1 cellular context compared by ENCODE assay signal in the genomic region with DNA sequence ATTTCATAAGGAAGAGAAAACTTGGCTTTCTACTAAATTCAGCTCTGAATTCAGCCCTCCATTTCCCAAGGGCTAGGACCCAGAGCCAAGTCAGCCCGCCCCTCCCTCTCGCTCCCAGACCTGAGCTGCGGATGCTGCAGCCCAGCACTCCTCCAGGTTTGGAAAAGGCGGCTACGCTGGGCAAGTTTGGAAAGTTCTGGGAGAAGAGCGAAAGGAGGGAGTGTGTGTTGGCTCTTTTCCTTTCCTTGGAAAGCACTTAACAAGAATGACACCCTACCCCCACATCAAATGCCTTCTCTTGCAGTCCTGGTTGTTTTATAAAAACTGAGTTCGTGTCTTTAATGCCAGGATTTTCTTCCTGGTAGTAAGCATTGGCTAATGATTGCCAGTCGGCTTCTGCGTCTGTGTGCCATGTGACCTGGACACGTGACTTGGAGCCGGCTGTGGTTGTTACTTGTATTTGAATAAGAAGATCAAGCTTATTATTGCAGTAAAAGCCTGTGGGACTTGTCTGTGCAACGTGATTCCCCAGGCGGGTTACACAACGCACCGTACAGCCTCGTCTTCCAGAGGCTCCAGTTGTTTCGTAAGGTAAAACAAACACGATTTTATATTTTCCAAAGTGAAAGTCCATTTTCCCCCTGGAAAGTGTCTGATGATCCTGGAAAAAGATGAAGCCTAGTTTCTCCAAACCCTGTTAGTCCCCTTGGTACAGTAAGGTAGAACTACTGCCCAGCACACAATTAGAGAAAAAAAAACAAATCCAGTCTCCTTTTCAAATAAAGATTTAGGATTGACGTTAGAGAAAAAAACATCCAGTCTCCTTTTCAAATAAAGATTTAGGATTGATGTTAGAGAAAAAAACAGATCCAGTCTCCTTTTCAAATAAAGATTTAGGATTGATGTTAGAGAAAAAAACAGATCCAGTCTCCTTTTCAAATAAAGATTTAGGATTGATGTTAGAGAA.
TF ChIP-seq lines count a peak whose summit lies in the region.

No MANE protein-coding gene starts in this region.

TF ChIP-seq in HepG2, 621 proteins besides CTCF, POLR2A, EP300 and RAD21 (continued from another document and continues in another):
- TF ChIP-seq, protein P1, sequence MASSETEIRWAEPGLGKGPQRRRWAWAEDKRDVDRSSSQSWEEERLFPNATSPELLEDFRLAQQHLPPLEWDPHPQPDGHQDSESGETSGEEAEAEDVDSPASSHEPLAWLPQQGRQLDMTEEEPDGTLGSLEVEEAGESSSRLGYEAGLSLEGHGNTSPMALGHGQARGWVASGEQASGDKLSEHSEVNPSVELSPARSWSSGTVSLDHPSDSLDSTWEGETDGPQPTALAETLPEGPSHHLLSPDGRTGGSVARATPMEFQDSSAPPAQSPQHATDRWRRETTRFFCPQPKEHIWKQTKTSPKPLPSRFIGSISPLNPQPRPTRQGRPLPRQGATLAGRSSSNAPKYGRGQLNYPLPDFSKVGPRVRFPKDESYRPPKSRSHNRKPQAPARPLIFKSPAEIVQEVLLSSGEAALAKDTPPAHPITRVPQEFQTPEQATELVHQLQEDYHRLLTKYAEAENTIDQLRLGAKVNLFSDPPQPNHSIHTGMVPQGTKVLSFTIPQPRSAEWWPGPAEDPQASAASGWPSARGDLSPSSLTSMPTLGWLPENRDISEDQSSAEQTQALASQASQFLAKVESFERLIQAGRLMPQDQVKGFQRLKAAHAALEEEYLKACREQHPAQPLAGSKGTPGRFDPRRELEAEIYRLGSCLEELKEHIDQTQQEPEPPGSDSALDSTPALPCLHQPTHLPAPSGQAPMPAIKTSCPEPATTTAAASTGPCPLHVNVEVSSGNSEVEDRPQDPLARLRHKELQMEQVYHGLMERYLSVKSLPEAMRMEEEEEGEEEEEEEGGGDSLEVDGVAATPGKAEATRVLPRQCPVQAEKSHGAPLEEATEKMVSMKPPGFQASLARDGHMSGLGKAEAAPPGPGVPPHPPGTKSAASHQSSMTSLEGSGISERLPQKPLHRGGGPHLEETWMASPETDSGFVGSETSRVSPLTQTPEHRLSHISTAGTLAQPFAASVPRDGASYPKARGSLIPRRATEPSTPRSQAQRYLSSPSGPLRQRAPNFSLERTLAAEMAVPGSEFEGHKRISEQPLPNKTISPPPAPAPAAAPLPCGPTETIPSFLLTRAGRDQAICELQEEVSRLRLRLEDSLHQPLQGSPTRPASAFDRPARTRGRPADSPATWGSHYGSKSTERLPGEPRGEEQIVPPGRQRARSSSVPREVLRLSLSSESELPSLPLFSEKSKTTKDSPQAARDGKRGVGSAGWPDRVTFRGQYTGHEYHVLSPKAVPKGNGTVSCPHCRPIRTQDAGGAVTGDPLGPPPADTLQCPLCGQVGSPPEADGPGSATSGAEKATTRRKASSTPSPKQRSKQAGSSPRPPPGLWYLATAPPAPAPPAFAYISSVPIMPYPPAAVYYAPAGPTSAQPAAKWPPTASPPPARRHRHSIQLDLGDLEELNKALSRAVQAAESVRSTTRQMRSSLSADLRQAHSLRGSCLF (CRISPR knock-in tag; IDR thresholded peaks at IDR 0.05; ENCODE audit: borderline replicate concordance) = peak; percentile 37; the same call in 1 of the 2 replicates
- no peak for TF ChIP-seq ADNP (CRISPR knock-in tag; IDR thresholded peaks at IDR 0.05)
- TF ChIP-seq NFRKB (IDR thresholded peaks at IDR 0.05) = no peak
- no peak for TF ChIP-seq HDAC6 (IDR thresholded peaks at IDR 0.05; ENCODE audit: low read depth, low read length)
- TF ChIP-seq JDP2 (CRISPR knock-in tag; IDR thresholded peaks at IDR 0.05; ENCODE audit: borderline replicate concordance) = no peak
- TF ChIP-seq ZNF768 (CRISPR knock-in tag; IDR thresholded peaks at IDR 0.05) = peak; percentile 23; the same call in 1 of the 2 replicates
- TF ChIP-seq, protein P2, sequence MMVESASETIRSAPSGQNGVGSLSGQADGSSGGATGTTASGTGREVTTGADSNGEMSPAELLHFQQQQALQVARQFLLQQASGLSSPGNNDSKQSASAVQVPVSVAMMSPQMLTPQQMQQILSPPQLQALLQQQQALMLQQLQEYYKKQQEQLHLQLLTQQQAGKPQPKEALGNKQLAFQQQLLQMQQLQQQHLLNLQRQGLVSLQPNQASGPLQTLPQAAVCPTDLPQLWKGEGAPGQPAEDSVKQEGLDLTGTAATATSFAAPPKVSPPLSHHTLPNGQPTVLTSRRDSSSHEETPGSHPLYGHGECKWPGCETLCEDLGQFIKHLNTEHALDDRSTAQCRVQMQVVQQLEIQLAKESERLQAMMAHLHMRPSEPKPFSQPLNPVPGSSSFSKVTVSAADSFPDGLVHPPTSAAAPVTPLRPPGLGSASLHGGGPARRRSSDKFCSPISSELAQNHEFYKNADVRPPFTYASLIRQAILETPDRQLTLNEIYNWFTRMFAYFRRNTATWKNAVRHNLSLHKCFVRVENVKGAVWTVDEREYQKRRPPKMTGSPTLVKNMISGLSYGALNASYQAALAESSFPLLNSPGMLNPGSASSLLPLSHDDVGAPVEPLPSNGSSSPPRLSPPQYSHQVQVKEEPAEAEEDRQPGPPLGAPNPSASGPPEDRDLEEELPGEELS (CRISPR knock-in tag; IDR thresholded peaks at IDR 0.05) = peak; percentile 81
- TF ChIP-seq NFIC (IDR thresholded peaks at IDR 0.05; ENCODE audit: low read length) = 0 out of 2 replicates have a peak, but pooled peaks have one; percentile 18
- TF ChIP-seq, protein P3, sequence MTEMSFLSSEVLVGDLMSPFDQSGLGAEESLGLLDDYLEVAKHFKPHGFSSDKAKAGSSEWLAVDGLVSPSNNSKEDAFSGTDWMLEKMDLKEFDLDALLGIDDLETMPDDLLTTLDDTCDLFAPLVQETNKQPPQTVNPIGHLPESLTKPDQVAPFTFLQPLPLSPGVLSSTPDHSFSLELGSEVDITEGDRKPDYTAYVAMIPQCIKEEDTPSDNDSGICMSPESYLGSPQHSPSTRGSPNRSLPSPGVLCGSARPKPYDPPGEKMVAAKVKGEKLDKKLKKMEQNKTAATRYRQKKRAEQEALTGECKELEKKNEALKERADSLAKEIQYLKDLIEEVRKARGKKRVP (CRISPR knock-in tag; IDR thresholded peaks at IDR 0.05) = peak in 1 of 2 experiments; percentile 47; a peak in 2 of 4 replicates
- no peak for TF ChIP-seq ESRRA (CRISPR knock-in tag; IDR thresholded peaks at IDR 0.05; ENCODE audit: low read depth)
- no peak for TF ChIP-seq KAT7 (CRISPR knock-in tag; IDR thresholded peaks at IDR 0.05; ENCODE audit: borderline replicate concordance)
- TF ChIP-seq EZH2 (conservative IDR thresholded peaks at IDR 0.05; ENCODE audit: low read depth, low read length) = no peak
- TF ChIP-seq RARG (CRISPR knock-in tag; IDR thresholded peaks at IDR 0.05; ENCODE audit: low read depth) = no peak
- no peak for TF ChIP-seq ZNF382 (CRISPR knock-in tag; IDR thresholded peaks at IDR 0.05; ENCODE audit: borderline replicate concordance)
- TF ChIP-seq DNMT3B (CRISPR knock-in tag; conservative IDR thresholded peaks at IDR 0.05) = no peak
- no peak for TF ChIP-seq SIN3B (IDR thresholded peaks at IDR 0.05; ENCODE audit: low read length)
- TF ChIP-seq ZNF230 (CRISPR knock-in tag; IDR thresholded peaks at IDR 0.05) = no peak
- TF ChIP-seq NFKBIZ (CRISPR knock-in tag; IDR thresholded peaks at IDR 0.05) = no peak
- TF ChIP-seq, protein P4, sequence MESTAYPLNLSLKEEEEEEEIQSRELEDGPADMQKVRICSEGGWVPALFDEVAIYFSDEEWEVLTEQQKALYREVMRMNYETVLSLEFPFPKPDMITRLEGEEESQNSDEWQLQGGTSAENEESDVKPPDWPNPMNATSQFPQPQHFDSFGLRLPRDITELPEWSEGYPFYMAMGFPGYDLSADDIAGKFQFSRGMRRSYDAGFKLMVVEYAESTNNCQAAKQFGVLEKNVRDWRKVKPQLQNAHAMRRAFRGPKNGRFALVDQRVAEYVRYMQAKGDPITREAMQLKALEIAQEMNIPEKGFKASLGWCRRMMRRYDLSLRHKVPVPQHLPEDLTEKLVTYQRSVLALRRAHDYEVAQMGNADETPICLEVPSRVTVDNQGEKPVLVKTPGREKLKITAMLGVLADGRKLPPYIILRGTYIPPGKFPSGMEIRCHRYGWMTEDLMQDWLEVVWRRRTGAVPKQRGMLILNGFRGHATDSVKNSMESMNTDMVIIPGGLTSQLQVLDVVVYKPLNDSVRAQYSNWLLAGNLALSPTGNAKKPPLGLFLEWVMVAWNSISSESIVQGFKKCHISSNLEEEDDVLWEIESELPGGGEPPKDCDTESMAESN (CRISPR knock-in tag; conservative IDR thresholded peaks at IDR 0.05) = peak; percentile 28; the same call in 1 of the 2 replicates
- peak; percentile 80 for TF ChIP-seq SAP130 (CRISPR knock-in tag; IDR thresholded peaks at IDR 0.05; ENCODE audit: low read depth)
- TF ChIP-seq REL (CRISPR knock-in tag; conservative IDR thresholded peaks at IDR 0.05) = no peak
- no peak for TF ChIP-seq NFYC (CRISPR knock-in tag; IDR thresholded peaks at IDR 0.05)
- no peak for TF ChIP-seq ZNF749 (CRISPR knock-in tag; IDR thresholded peaks at IDR 0.05; ENCODE audit: borderline replicate concordance)
- peak; percentile 75 for TF ChIP-seq PITX1 (CRISPR knock-in tag; IDR thresholded peaks at IDR 0.05)
- TF ChIP-seq, protein P5, sequence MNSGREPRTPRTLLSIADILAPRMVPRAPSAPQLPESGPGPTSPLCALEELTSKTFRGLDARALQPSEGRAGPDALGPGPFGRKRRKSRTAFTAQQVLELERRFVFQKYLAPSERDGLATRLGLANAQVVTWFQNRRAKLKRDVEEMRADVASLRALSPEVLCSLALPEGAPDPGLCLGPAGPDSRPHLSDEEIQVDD (CRISPR knock-in tag; IDR thresholded peaks at IDR 0.05; ENCODE audit: borderline replicate concordance) = no peak
- TF ChIP-seq ZNF17 (CRISPR knock-in tag; IDR thresholded peaks at IDR 0.05) = no peak
- 0 out of 2 replicates have a peak, but pooled peaks have one; percentile 47 for TF ChIP-seq ZNF33B (CRISPR knock-in tag; IDR thresholded peaks at IDR 0.05)
- no peak for TF ChIP-seq KAT2B (IDR thresholded peaks at IDR 0.05; ENCODE audit: borderline replicate concordance, low read depth, low read length)
- TF ChIP-seq ZNF558 (CRISPR knock-in tag; IDR thresholded peaks at IDR 0.05; ENCODE audit: borderline replicate concordance) = no peak
- TF ChIP-seq, protein P6, sequence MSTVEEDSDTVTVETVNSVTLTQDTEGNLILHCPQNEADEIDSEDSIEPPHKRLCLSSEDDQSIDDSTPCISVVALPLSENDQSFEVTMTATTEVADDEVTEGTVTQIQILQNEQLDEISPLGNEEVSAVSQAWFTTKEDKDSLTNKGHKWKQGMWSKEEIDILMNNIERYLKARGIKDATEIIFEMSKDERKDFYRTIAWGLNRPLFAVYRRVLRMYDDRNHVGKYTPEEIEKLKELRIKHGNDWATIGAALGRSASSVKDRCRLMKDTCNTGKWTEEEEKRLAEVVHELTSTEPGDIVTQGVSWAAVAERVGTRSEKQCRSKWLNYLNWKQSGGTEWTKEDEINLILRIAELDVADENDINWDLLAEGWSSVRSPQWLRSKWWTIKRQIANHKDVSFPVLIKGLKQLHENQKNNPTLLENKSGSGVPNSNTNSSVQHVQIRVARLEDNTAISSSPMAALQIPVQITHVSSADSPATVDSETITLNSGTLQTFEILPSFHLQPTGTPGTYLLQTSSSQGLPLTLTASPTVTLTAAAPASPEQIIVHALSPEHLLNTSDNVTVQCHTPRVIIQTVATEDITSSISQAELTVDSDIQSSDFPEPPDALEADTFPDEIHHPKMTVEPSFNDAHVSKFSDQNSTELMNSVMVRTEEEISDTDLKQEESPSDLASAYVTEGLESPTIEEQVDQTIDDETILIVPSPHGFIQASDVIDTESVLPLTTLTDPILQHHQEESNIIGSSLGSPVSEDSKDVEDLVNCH (CRISPR knock-in tag; IDR thresholded peaks at IDR 0.05) = no peak
- TF ChIP-seq HOXA9 (CRISPR knock-in tag; IDR thresholded peaks at IDR 0.05; ENCODE audit: borderline replicate concordance) = no peak
- TF ChIP-seq ZZZ3 (CRISPR knock-in tag; IDR thresholded peaks at IDR 0.05; ENCODE audit: borderline replicate concordance) = no peak
- no peak for TF ChIP-seq ZNF205 (CRISPR knock-in tag; IDR thresholded peaks at IDR 0.05)
- no peak for TF ChIP-seq ZNF460 (CRISPR knock-in tag; IDR thresholded peaks at IDR 0.05; ENCODE audit: borderline replicate concordance)
- TF ChIP-seq CHCHD3 (CRISPR knock-in tag; IDR thresholded peaks at IDR 0.05) = no peak
- TF ChIP-seq, protein P7, sequence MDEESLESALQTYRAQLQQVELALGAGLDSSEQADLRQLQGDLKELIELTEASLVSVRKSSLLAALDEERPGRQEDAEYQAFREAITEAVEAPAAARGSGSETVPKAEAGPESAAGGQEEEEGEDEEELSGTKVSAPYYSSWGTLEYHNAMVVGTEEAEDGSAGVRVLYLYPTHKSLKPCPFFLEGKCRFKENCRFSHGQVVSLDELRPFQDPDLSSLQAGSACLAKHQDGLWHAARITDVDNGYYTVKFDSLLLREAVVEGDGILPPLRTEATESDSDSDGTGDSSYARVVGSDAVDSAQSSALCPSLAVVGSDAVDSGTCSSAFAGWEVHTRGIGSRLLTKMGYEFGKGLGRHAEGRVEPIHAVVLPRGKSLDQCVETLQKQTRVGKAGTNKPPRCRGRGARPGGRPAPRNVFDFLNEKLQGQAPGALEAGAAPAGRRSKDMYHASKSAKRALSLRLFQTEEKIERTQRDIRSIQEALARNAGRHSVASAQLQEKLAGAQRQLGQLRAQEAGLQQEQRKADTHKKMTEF (CRISPR knock-in tag; IDR thresholded peaks at IDR 0.05) = peak; percentile 72; the same call in 1 of the 2 replicates
- no peak for TF ChIP-seq ZNF550 (CRISPR knock-in tag; IDR thresholded peaks at IDR 0.05; ENCODE audit: borderline replicate concordance)
- no peak for TF ChIP-seq ERF (CRISPR knock-in tag; IDR thresholded peaks at IDR 0.05)
- TF ChIP-seq, protein P8, sequence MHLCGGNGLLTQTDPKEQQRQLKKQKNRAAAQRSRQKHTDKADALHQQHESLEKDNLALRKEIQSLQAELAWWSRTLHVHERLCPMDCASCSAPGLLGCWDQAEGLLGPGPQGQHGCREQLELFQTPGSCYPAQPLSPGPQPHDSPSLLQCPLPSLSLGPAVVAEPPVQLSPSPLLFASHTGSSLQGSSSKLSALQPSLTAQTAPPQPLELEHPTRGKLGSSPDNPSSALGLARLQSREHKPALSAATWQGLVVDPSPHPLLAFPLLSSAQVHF (CRISPR knock-in tag; IDR thresholded peaks at IDR 0.05) = no peak
- TF ChIP-seq, protein P9, sequence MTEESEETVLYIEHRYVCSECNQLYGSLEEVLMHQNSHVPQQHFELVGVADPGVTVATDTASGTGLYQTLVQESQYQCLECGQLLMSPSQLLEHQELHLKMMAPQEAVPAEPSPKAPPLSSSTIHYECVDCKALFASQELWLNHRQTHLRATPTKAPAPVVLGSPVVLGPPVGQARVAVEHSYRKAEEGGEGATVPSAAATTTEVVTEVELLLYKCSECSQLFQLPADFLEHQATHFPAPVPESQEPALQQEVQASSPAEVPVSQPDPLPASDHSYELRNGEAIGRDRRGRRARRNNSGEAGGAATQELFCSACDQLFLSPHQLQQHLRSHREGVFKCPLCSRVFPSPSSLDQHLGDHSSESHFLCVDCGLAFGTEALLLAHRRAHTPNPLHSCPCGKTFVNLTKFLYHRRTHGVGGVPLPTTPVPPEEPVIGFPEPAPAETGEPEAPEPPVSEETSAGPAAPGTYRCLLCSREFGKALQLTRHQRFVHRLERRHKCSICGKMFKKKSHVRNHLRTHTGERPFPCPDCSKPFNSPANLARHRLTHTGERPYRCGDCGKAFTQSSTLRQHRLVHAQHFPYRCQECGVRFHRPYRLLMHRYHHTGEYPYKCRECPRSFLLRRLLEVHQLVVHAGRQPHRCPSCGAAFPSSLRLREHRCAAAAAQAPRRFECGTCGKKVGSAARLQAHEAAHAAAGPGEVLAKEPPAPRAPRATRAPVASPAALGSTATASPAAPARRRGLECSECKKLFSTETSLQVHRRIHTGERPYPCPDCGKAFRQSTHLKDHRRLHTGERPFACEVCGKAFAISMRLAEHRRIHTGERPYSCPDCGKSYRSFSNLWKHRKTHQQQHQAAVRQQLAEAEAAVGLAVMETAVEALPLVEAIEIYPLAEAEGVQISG (CRISPR knock-in tag; IDR thresholded peaks at IDR 0.05) = peak; percentile 67; the same call in 1 of the 2 replicates
- TF ChIP-seq XBP1 (CRISPR knock-in tag; IDR thresholded peaks at IDR 0.05) = no peak
- no peak for TF ChIP-seq HNRNPLL (IDR thresholded peaks at IDR 0.05; ENCODE audit: low read depth, low read length, poor library complexity, severe bottlenecking)
- no peak for TF ChIP-seq CENPT (CRISPR knock-in tag; IDR thresholded peaks at IDR 0.05; ENCODE audit: low read depth)
